Comparison of ENCODE assay signal across 21 cellular contexts in genomic region chr2:67165141-67165990, GRCh38.
DNase-seq lines count a peak whose midpoint lies in the region; ATAC-seq, FAIRE-seq and TF ChIP-seq lines count a peak whose summit lies in the region.
"Had no signal": no experiment of that assay in that cellular context is flagged by ENCODE, and none has a peak within 500 bp of the region (broad histone marks: within the 10 kb centered on the region; RNA-seq: fewer than 3 reads in every experiment).

No MANE protein-coding gene starts in this region.

- no peaks in the 10 kb centered on the region for H3K4me1 ChIP-seq in astrocyte (ENCODE audit: insufficient read depth, low read length)

- H3K27me3 Mint-ChIP-seq in astrocyte (ENCODE audit: low read depth, unreplicated experiment) (no peaks in the 10 kb centered on the region), neural crest cell (ENCODE audit: low read depth) (no peaks in the 10 kb centered on the region)
- H3K27me3 Mint-ChIP-seq: IgD-negative memory B cell had no signal

- no peaks in the 10 kb centered on the region for H3K36me3 ChIP-seq in astrocyte (ENCODE audit: insufficient read depth, low read length)
- H3K36me3 ChIP-seq: BLaER1 treated with 17β-estradiol and CSF1 and Interleukin-3, amounts not matched to agents 10 nM and 100 nM had no signal

- H2AFZ ChIP-seq in astrocyte (ENCODE audit: low read depth, low read length) = no peak overlapping the region

- H3K9me3 ChIP-seq in astrocyte (ENCODE audit: insufficient read depth, low read depth, low read length) = peaks cover 3% of the 10 kb centered on the region

- H3K4me2 ChIP-seq in astrocyte (ENCODE audit: low read length) = no peak overlapping the region
- H3K4me2 ChIP-seq: BLaER1 treated with 17β-estradiol and CSF1 and Interleukin-3, amounts not matched to agents 10 nM and 100 nM had no signal

- no peaks in the 10 kb centered on the region for H3K79me2 ChIP-seq in astrocyte (ENCODE audit: insufficient read depth, low read length)

- TF ChIP-seq CTCF in astrocyte (IDR thresholded peaks at IDR 0.05; ENCODE audit: insufficient read depth, low read depth, low read length) (no peak), neural crest cell (conservative IDR thresholded peaks at IDR 0.05) (peak; percentile 24)

- no peak for ATAC-seq in HG03135 (IDR thresholded peaks at IDR 0.05; ENCODE audit: unreplicated experiment)
- ATAC-seq in HG02763 (IDR thresholded peaks at IDR 0.05; ENCODE audit: unreplicated experiment) = no peak
- ATAC-seq: CD8-positive, alpha-beta T cell had no signal

- FAIRE-seq in astrocyte (lab: Jason Lieb, UNC) = no peak
- FAIRE-seq: H54 had no signal

- H3K27ac Mint-ChIP-seq in astrocyte (ENCODE audit: unreplicated experiment) (no peak overlapping the region), neural crest cell (ENCODE audit: unreplicated experiment) (no peak overlapping the region)
- H3K27ac Mint-ChIP-seq: CD8-positive, alpha-beta T cell; HFFc6; IgD-negative memory B cell had no signal

- no peaks in the 10 kb centered on the region for H4K20me1 ChIP-seq in astrocyte (ENCODE audit: insufficient read depth, low read length)
- H4K20me1 ChIP-seq: BLaER1 treated with 17β-estradiol and CSF1 and Interleukin-3, amounts not matched to agents 10 nM and 100 nM had no signal

- no peak for TF ChIP-seq RAD21 in Ishikawa (IDR thresholded peaks at IDR 0.05; ENCODE audit: low read depth)

- no peak overlapping the region for H3K4me3 Mint-ChIP-seq in astrocyte (ENCODE audit: unreplicated experiment)
- no peak overlapping the region for H3K4me3 Mint-ChIP-seq in neural crest cell
- H3K4me3 Mint-ChIP-seq: CD8-positive, alpha-beta T cell; HFFc6; IgD-negative memory B cell had no signal

- peak; percentile 18 for DNase-seq in NCI-H146 treated with DMSO at 0.1 percent for 48 hours (lab: John Stamatoyannopoulos, UW; ENCODE audit: unreplicated experiment)
- DNase-seq in astrocyte (ENCODE audit: low read depth) = peak; percentile 73
- no peak for DNase-seq in neural crest cell (ENCODE audit: low read depth, low spot score)
- no peak for DNase-seq in activated CD4-positive, alpha-beta T cell treated with anti-CD3 and anti-CD28 coated beads for 4 hours
- DNase-seq: CD8-positive, alpha-beta T cell; DMS79 treated with DMSO at 0.1 percent for 48 hours; HFFc6; Kasumi-1; NCI-H1092 treated with DMSO at 0.1 percent for 48 hours; NCI-H187; NCI-H446; NCI-H526 treated with DMSO at 0.1 percent for 48 hours; OCI-M1; Right ventricle myocardium superior; SW 1271 had no signal

- TF ChIP-seq EP300 in Ishikawa (IDR thresholded peaks at IDR 0.05; ENCODE audit: borderline replicate concordance) = peak; percentile 47; the same call in 1 of the 2 replicates

- H3K4me1 Mint-ChIP-seq in astrocyte (ENCODE audit: low read depth, unreplicated experiment) (no peaks in the 10 kb centered on the region), neural crest cell (no peaks in the 10 kb centered on the region)
- H3K4me1 Mint-ChIP-seq: IgD-negative memory B cell had no signal

- H3K36me3 Mint-ChIP-seq in astrocyte (ENCODE audit: low read depth, unreplicated experiment) (no peaks in the 10 kb centered on the region), neural crest cell (ENCODE audit: low read depth) (no peaks in the 10 kb centered on the region)
- H3K36me3 Mint-ChIP-seq: CD8-positive, alpha-beta T cell had no signal

- H3K9me3 Mint-ChIP-seq in astrocyte (ENCODE audit: unreplicated experiment) (no peaks in the 10 kb centered on the region), neural crest cell (peaks cover 5% of the 10 kb centered on the region)
- H3K9me3 Mint-ChIP-seq: HFFc6 had no signal

- no peak overlapping the region for H3K27ac ChIP-seq in astrocyte (ENCODE audit: low read depth, low read length)
- H3K27ac ChIP-seq: BLaER1 treated with 17β-estradiol and CSF1 and Interleukin-3, amounts not matched to agents 10 nM and 100 nM had no signal

- H3K9ac ChIP-seq in astrocyte (ENCODE audit: low read length) = no peak overlapping the region
- H3K9ac ChIP-seq: BLaER1 treated with 17β-estradiol and CSF1 and Interleukin-3, amounts not matched to agents 10 nM and 100 nM had no signal

- no peaks in the 10 kb centered on the region for H3K27me3 ChIP-seq in astrocyte (ENCODE audit: insufficient read depth, low read length)
- H3K27me3 ChIP-seq: BLaER1 treated with 17β-estradiol and CSF1 and Interleukin-3, amounts not matched to agents 10 nM and 100 nM had no signal

- no peak overlapping the region for H3K4me3 ChIP-seq in astrocyte (ENCODE audit: insufficient read depth, low read depth, low read length)
- H3K4me3 ChIP-seq: BLaER1 treated with 17β-estradiol and CSF1 and Interleukin-3, amounts not matched to agents 10 nM and 100 nM had no signal

TF ChIP-seq in Ishikawa, 13 proteins besides CTCF, POLR2A, EP300 and RAD21:
- no peak for TF ChIP-seq YY1 (IDR thresholded peaks at IDR 0.05; ENCODE audit: low read depth)
TF ChIP-seq in Ishikawa: peak in this region for 0.

Comparison
In these comparisons a context has a peak if more than half of its experiments do, and no peak if none do; other contexts are left out.
1. DNase-seq: peak in NCI-H146 treated with DMSO at 0.1 percent for 48 hours (single experiment) and astrocyte (single experiment); none in neural crest cell (single experiment) and activated CD4-positive, alpha-beta T cell treated with anti-CD3 and anti-CD28 coated beads for 4 hours (0 of 2).